ENCODE assay signal across 24 cellular contexts in genomic region chr20:9576695-9577094, GRCh38.
"Had no signal": no experiment of that assay in that cellular context is flagged by ENCODE, and none has a peak within 500 bp of the region (broad histone marks: within the 10 kb centered on the region; RNA-seq: fewer than 3 reads in every experiment).

No MANE protein-coding gene starts in this region.

- H3K4me1 ChIP-seq: left lung, lower lobe of right lung, right lobe of liver, transverse colon, uterus had no signal

- H3K4me3 ChIP-seq: left lung, lower lobe of right lung, ovary, right lobe of liver, transverse colon, uterus had no signal

- ATAC-seq: activated naive CD4-positive, alpha-beta T cell treated with anti-CD3 and anti-CD28 coated beads, Interleukin-2, amount 50 U/mL, for 72 hours; activated T-cell treated with anti-CD3 and anti-CD28 coated beads, Interleukin-2, amount 50 U/mL, for 72 hours; left lung; lower lobe of right lung; natural killer cell; right lobe of liver; T-cell had no signal

- H3K36me3 ChIP-seq: left lung, lower lobe of right lung, neutrophil, ovary, right lobe of liver, transverse colon, uterus had no signal

- H3K27me3 ChIP-seq: ovary, right lobe of liver, transverse colon, uterus had no signal

- H3K9me3 ChIP-seq: left lung, lower lobe of right lung, neutrophil, ovary, right lobe of liver, transverse colon, uterus had no signal

- H3K27ac ChIP-seq: left lung, lower lobe of right lung, neutrophil, ovary, right lobe of liver, transverse colon, uterus had no signal

- DNase-seq: activated CD4-positive, alpha-beta T cell treated with anti-CD3 and anti-CD28 coated beads for 4 hours; activated CD4-positive, alpha-beta T cell treated with anti-CD3 and anti-CD28 coated beads, Interleukin-2, amount 50 U/mL, for 4 hours; activated naive CD4-positive, alpha-beta T cell; activated T-cell treated with anti-CD3 and anti-CD28 coated beads for 4 hours; activated T-cell treated with anti-CD3 and anti-CD28 coated beads, Interleukin-2, amount 50 U/mL, for 72 hours; anterior cingulate cortex; effector memory CD4-positive, alpha-beta T cell; erythroblast; hippocampal formation; left lung; lower lobe of right lung; mesenchymal stem cell; natural killer cell; ovary; right lobe of liver; stimulated activated CD4-positive, alpha-beta T cell treated with anti-CD3 and anti-CD28 coated beads, Interleukin-2, amount 100 ng/mL, for 48 hours; stimulated activated naive CD4-positive, alpha-beta T cell treated with Interleukin-2 at 50 U/mL for 16 hours; T-cell; transverse colon; uterus had no signal

- FAIRE-seq: colon, islet of Langerhans had no signal
